In genomic region chr5:76513486-76513885, GRCh38 we compare ENCODE assay signal across 1 cellular context.
TF ChIP-seq lines count a peak whose summit lies in the region.

No MANE protein-coding gene starts in this region.

TF ChIP-seq in GM23338, 12 proteins besides CTCF, POLR2A, EP300 and RAD21 (continued from another document):
- TF ChIP-seq, protein P1, sequence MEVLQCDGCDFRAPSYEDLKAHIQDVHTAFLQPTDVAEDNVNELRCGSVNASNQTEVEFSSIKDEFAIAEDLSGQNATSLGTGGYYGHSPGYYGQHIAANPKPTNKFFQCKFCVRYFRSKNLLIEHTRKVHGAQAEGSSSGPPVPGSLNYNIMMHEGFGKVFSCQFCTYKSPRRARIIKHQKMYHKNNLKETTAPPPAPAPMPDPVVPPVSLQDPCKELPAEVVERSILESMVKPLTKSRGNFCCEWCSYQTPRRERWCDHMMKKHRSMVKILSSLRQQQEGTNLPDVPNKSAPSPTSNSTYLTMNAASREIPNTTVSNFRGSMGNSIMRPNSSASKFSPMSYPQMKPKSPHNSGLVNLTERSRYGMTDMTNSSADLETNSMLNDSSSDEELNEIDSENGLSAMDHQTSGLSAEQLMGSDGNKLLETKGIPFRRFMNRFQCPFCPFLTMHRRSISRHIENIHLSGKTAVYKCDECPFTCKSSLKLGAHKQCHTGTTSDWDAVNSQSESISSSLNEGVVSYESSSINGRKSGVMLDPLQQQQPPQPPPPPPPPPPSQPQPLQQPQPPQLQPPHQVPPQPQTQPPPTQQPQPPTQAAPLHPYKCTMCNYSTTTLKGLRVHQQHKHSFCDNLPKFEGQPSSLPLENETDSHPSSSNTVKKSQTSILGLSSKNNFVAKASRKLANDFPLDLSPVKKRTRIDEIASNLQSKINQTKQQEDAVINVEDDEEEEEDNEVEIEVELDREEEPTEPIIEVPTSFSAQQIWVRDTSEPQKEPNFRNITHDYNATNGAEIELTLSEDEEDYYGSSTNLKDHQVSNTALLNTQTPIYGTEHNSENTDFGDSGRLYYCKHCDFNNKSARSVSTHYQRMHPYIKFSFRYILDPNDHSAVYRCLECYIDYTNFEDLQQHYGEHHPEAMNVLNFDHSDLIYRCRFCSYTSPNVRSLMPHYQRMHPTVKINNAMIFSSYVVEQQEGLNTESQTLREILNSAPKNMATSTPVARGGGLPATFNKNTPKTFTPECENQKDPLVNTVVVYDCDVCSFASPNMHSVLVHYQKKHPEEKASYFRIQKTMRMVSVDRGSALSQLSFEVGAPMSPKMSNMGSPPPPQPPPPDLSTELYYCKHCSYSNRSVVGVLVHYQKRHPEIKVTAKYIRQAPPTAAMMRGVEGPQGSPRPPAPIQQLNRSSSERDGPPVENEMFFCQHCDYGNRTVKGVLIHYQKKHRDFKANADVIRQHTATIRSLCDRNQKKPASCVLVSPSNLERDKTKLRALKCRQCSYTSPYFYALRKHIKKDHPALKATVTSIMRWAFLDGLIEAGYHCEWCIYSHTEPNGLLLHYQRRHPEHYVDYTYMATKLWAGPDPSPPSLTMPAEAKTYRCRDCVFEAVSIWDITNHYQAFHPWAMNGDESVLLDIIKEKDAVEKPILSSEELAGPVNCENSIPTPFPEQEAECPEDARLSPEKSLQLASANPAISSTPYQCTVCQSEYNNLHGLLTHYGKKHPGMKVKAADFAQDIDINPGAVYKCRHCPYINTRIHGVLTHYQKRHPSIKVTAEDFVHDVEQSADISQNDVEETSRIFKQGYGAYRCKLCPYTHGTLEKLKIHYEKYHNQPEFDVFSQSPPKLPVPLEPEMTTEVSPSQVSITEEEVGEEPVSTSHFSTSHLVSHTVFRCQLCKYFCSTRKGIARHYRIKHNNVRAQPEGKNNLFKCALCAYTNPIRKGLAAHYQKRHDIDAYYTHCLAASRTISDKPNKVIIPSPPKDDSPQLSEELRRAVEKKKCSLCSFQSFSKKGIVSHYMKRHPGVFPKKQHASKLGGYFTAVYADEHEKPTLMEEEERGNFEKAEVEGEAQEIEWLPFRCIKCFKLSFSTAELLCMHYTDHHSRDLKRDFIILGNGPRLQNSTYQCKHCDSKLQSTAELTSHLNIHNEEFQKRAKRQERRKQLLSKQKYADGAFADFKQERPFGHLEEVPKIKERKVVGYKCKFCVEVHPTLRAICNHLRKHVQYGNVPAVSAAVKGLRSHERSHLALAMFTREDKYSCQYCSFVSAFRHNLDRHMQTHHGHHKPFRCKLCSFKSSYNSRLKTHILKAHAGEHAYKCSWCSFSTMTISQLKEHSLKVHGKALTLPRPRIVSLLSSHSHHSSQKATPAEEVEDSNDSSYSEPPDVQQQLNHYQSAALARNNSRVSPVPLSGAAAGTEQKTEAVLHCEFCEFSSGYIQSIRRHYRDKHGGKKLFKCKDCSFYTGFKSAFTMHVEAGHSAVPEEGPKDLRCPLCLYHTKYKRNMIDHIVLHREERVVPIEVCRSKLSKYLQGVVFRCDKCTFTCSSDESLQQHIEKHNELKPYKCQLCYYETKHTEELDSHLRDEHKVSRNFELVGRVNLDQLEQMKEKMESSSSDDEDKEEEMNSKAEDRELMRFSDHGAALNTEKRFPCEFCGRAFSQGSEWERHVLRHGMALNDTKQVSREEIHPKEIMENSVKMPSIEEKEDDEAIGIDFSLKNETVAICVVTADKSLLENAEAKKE (CRISPR knock-in tag; IDR thresholded peaks at IDR 0.05) = no peak
